Comparison of ENCODE assay signal across 30 cellular contexts in genomic region chr14:97274626-97275025, GRCh38.
"Had no signal": no experiment of that assay in that cellular context is flagged by ENCODE, and none has a peak within 500 bp of the region (broad histone marks: within the 10 kb centered on the region; RNA-seq: fewer than 3 reads in every experiment).

No MANE protein-coding gene starts in this region.

- H3K9me3 ChIP-seq: ovary, psoas muscle, right lobe of liver, sigmoid colon, suprapubic skin, testis, tibial artery, transverse colon, upper lobe of left lung, vagina had no signal

- H3K4me3 ChIP-seq: ovary, psoas muscle, right lobe of liver, sigmoid colon, suprapubic skin, testis, tibial artery, transverse colon, upper lobe of left lung, vagina had no signal

- H3K79me2 ChIP-seq: parathyroid adenoma had no signal

- H3K27ac ChIP-seq: ovary, parathyroid adenoma, psoas muscle, right lobe of liver, sigmoid colon, suprapubic skin, testis, tibial artery, transverse colon, upper lobe of left lung, vagina had no signal

- ATAC-seq: naive thymus-derived CD8-positive, alpha-beta T cell; natural killer cell treated with Interleukin-12 subunit alpha and Interleukin-12 subunit beta and Interleukin-15 and Interleukin-18, amount 100 ng/mL, for 72 hours; psoas muscle; right cardiac atrium; right lobe of liver; stimulated activated memory B cell treated with anti-CD40 and anti-IgM and Interleukin-4, amounts not matched to agents 10 μg/mL and 1 μg/mL and 100 μg/mL, for 72 hours; stimulated activated naive CD8-positive, alpha-beta T cell treated with anti-CD3 and anti-CD28 coated beads, Interleukin-15, amount 100 ng/mL, for 72 hours; stimulated activated naive CD8-positive, alpha-beta T cell treated with anti-CD3 and anti-CD28 coated beads, Interleukin-15, Interleukin-2, amounts not matched to agents 100 U/mL and 50 U/mL, for 24 hours had no signal

- H2AFZ ChIP-seq: parathyroid adenoma had no signal

- H3K4me1 ChIP-seq: parathyroid adenoma, psoas muscle, sigmoid colon, suprapubic skin, testis, tibial artery, transverse colon, upper lobe of left lung, vagina had no signal

- H3K27ac Mint-ChIP-seq: naive B cell; natural killer cell treated with Interleukin-12 subunit alpha and Interleukin-12 subunit beta and Interleukin-15 and Interleukin-18, amount 100 ng/mL, for 72 hours; nephron progenitor cell; progenitor cell of endocrine pancreas; stimulated activated memory B cell treated with anti-CD40 and anti-IgM and Interleukin-4, amounts not matched to agents 10 μg/mL and 1 μg/mL and 100 μg/mL, for 72 hours; stimulated activated naive CD8-positive, alpha-beta T cell treated with anti-CD3 and anti-CD28 coated beads, Interleukin-15, amount 100 ng/mL, for 72 hours had no signal

- H3K36me3 ChIP-seq: ovary, right lobe of liver, sigmoid colon, suprapubic skin, tibial artery, transverse colon, upper lobe of left lung, vagina had no signal

- H3K9ac ChIP-seq: parathyroid adenoma had no signal

- H3K4me1 Mint-ChIP-seq: nephron progenitor cell; stimulated activated memory B cell treated with anti-CD40 and anti-IgM and Interleukin-4, amounts not matched to agents 10 μg/mL and 1 μg/mL and 100 μg/mL, for 72 hours had no signal

- H3K27me3 ChIP-seq: ovary, right lobe of liver, sigmoid colon, testis, tibial artery, transverse colon, upper lobe of left lung, vagina had no signal

- H3K4me3 Mint-ChIP-seq: naive B cell; naive thymus-derived CD8-positive, alpha-beta T cell; natural killer cell treated with Interleukin-12 subunit alpha and Interleukin-12 subunit beta and Interleukin-15 and Interleukin-18, amount 100 ng/mL, for 72 hours; nephron progenitor cell; neural crest cell; stimulated activated memory B cell treated with anti-CD40 and anti-IgM and Interleukin-4, amounts not matched to agents 10 μg/mL and 1 μg/mL and 100 μg/mL, for 72 hours; stimulated activated naive CD8-positive, alpha-beta T cell treated with anti-CD3 and anti-CD28 coated beads, Interleukin-15, amount 100 ng/mL, for 72 hours had no signal

- H3K9me3 Mint-ChIP-seq: naive B cell; naive thymus-derived CD8-positive, alpha-beta T cell; natural killer cell treated with Interleukin-12 subunit alpha and Interleukin-12 subunit beta and Interleukin-15 and Interleukin-18, amount 100 ng/mL, for 72 hours; nephron progenitor cell; stimulated activated memory B cell treated with anti-CD40 and anti-IgM and Interleukin-4, amounts not matched to agents 10 μg/mL and 1 μg/mL and 100 μg/mL, for 72 hours; stimulated activated naive CD8-positive, alpha-beta T cell treated with anti-CD3 and anti-CD28 coated beads, Interleukin-15, amount 100 ng/mL, for 72 hours had no signal

- DNase-seq: naive B cell; naive thymus-derived CD8-positive, alpha-beta T cell; nephron progenitor cell; occipital lobe; ovary; posterior cingulate gyrus; psoas muscle; right cardiac atrium; right lobe of liver; sigmoid colon; small intestine; stimulated activated CD4-positive, alpha-beta T cell treated with anti-CD3 and anti-CD28 coated beads, Interleukin-15, amount 100 ng/mL, for 24 hours; stimulated activated CD4-positive, alpha-beta T cell treated with anti-CD3 and anti-CD28 coated beads, Interleukin-4, amount 100 ng/mL, for 1 hour; stimulated activated CD4-positive, alpha-beta T cell treated with anti-CD3 and anti-CD28 coated beads, Interleukin-4, amount 100 ng/mL, for 4 hours; stimulated activated CD8-positive, alpha-beta memory T cell treated with anti-CD3 and anti-CD28 coated beads, Interleukin-4, amount 100 ng/mL, for 48 hours; stimulated activated naive CD4-positive, alpha-beta T cell; stimulated activated naive CD8-positive, alpha-beta T cell treated with anti-CD3 and anti-CD28 coated beads, Interleukin-15, amount 100 ng/mL, for 72 hours; stimulated activated naive CD8-positive, alpha-beta T cell treated with anti-CD3 and anti-CD28 coated beads, Interleukin-15, Interleukin-2, amounts not matched to agents 100 U/mL and 50 U/mL, for 24 hours; substantia nigra; testis; tibial artery; transverse colon; upper lobe of left lung had no signal

- H3K36me3 Mint-ChIP-seq: naive B cell; naive thymus-derived CD8-positive, alpha-beta T cell; natural killer cell treated with Interleukin-12 subunit alpha and Interleukin-12 subunit beta and Interleukin-15 and Interleukin-18, amount 100 ng/mL, for 72 hours; stimulated activated memory B cell treated with anti-CD40 and anti-IgM and Interleukin-4, amounts not matched to agents 10 μg/mL and 1 μg/mL and 100 μg/mL, for 72 hours had no signal
